In genomic region chr11:520428-521178, GRCh38 we compare ENCODE assay signal across 1 cellular context.
TF ChIP-seq lines count a peak whose summit lies in the region.

No MANE protein-coding gene starts in this region.

TF ChIP-seq in K562, 482 proteins besides CTCF, POLR2A, EP300 and RAD21:
- TF ChIP-seq CEBPG (CRISPR knock-in tag; IDR thresholded peaks at IDR 0.05) (peak; percentile 51; the same call in 1 of the 2 replicates), CEBPG (tag; conservative IDR thresholded peaks at IDR 0.05 in 1 of 2, IDR thresholded peaks at IDR 0.05 in 1 of 2) (no peak), ZBTB33 (CRISPR knock-in tag; IDR thresholded peaks at IDR 0.05) (peak; percentile 91), ZNF175 (CRISPR knock-in tag; IDR thresholded peaks at IDR 0.05; ENCODE audit: low read depth) (no peak), ZNF3 (CRISPR knock-in tag; IDR thresholded peaks at IDR 0.05) (no peak), NBN (IDR thresholded peaks at IDR 0.05; ENCODE audit: low read depth) (no peak)
TF ChIP-seq in K562: peak in this region for 2.
